ENCODE assay signal across 18 cellular contexts in genomic region chr19:3879656-3880055, GRCh38. TPM values are rescaled to one million over a fixed set of nuclear protein-coding genes. Genes with fewer than 3 reads are reported as not detected.
DNase-seq lines count a peak whose midpoint lies in the region; ATAC-seq and TF ChIP-seq lines count a peak whose summit lies in the region.
"Had no signal": no experiment of that assay in that cellular context is flagged by ENCODE, and none has a peak within 500 bp of the region (broad histone marks: within the 10 kb centered on the region; RNA-seq: fewer than 3 reads in every experiment).

No MANE protein-coding gene starts in this region.

- H3K36me3 ChIP-seq in colonic mucosa (no peaks in the 10 kb centered on the region), esophagus muscularis mucosa (no peaks in the 10 kb centered on the region)
- H3K36me3 ChIP-seq: thyroid gland had no signal

- H3K36me3 Mint-ChIP-seq in activated CD8-positive, alpha-beta T cell treated with anti-CD3 and anti-CD28 coated beads for 36 hours (ENCODE audit: low read depth) = no peaks in the 10 kb centered on the region
- H3K36me3 Mint-ChIP-seq in activated CD8-positive, alpha-beta T cell treated with anti-CD3 and anti-CD28 coated beads, Interleukin-2, amount 10 ng/mL, durations not matched to agents 7 days and 5 days (ENCODE audit: low read depth) = no peaks in the 10 kb centered on the region
- H3K36me3 Mint-ChIP-seq in chondrocyte (ENCODE audit: low read depth) (no peaks in the 10 kb centered on the region), progenitor cell of endocrine pancreas (ENCODE audit: insufficient read depth) (no peaks in the 10 kb centered on the region)
- H3K36me3 Mint-ChIP-seq: activated naive CD8-positive, alpha-beta T cell treated with anti-CD3 and anti-CD28 coated beads, Interleukin-2, amount 10 ng/mL, durations not matched to agents 7 days and 5 days; naive B cell had no signal

- H3K9me3 ChIP-seq in colonic mucosa = no peaks in the 10 kb centered on the region
- no peaks in the 10 kb centered on the region for H3K9me3 ChIP-seq in esophagus muscularis mucosa
- H3K9me3 ChIP-seq: thyroid gland had no signal

- intact Hi-C loops in activated CD8-positive, alpha-beta T cell treated with anti-CD3 and anti-CD28 coated beads for 36 hours (cut with micrococcal nuclease) = no loop called here
- intact Hi-C loops in colonic mucosa (cut with DNase I) = no loop called here
- intact Hi-C loops in esophagus muscularis mucosa (cut with DNase I) = no loop called here

- H3K9me3 Mint-ChIP-seq in activated CD8-positive, alpha-beta T cell treated with anti-CD3 and anti-CD28 coated beads for 36 hours = no peaks in the 10 kb centered on the region
- no peaks in the 10 kb centered on the region for H3K9me3 Mint-ChIP-seq in activated CD8-positive, alpha-beta T cell treated with anti-CD3 and anti-CD28 coated beads, Interleukin-2, amount 10 ng/mL, durations not matched to agents 7 days and 5 days (ENCODE audit: insufficient read depth)
- H3K9me3 Mint-ChIP-seq in chondrocyte (ENCODE audit: low read depth) = no peaks in the 10 kb centered on the region
- no peaks in the 10 kb centered on the region for H3K9me3 Mint-ChIP-seq in progenitor cell of endocrine pancreas (ENCODE audit: low read depth)
- H3K9me3 Mint-ChIP-seq: activated naive CD8-positive, alpha-beta T cell treated with anti-CD3 and anti-CD28 coated beads, Interleukin-2, amount 10 ng/mL, durations not matched to agents 7 days and 5 days had no signal

- TF ChIP-seq EP300 in esophagus muscularis mucosa (IDR thresholded peaks at IDR 0.05) = no peak

- peaks cover 8% of the 10 kb centered on the region for H3K4me1 Mint-ChIP-seq in activated CD8-positive, alpha-beta T cell treated with anti-CD3 and anti-CD28 coated beads for 36 hours (ENCODE audit: low read depth)
- H3K4me1 Mint-ChIP-seq in activated CD8-positive, alpha-beta T cell treated with anti-CD3 and anti-CD28 coated beads, Interleukin-2, amount 10 ng/mL, durations not matched to agents 7 days and 5 days (ENCODE audit: low read depth) = peaks cover 5% of the 10 kb centered on the region
- H3K4me1 Mint-ChIP-seq in chondrocyte (ENCODE audit: low read depth) = peaks cover 6% of the 10 kb centered on the region
- no peaks in the 10 kb centered on the region for H3K4me1 Mint-ChIP-seq in progenitor cell of endocrine pancreas (ENCODE audit: low read depth)

- ATAC-seq in activated CD8-positive, alpha-beta T cell treated with anti-CD3 and anti-CD28 coated beads for 36 hours = no peak
- no peak for ATAC-seq in activated CD8-positive, alpha-beta T cell treated with anti-CD3 and anti-CD28 coated beads, Interleukin-2, amount 10 ng/mL, durations not matched to agents 7 days and 5 days
- no peak for ATAC-seq in HG03354 (IDR thresholded peaks at IDR 0.05; ENCODE audit: poor library complexity, severe bottlenecking, unreplicated experiment)

- no peak for TF ChIP-seq POLR2A in esophagus muscularis mucosa (IDR thresholded peaks at IDR 0.05; ENCODE audit: low read depth)

- TF ChIP-seq CTCF in activated CD8-positive, alpha-beta T cell treated with anti-CD3 and anti-CD28 coated beads for 36 hours (IDR thresholded peaks at IDR 0.05) = peak; percentile 29
- TF ChIP-seq CTCF in HFF-Myc (IDR thresholded peaks at IDR 0.05; ENCODE audit: low read depth, low read length, missing control alignments) (peak; percentile 29), chondrocyte (IDR thresholded peaks at IDR 0.05) (peak; percentile 29), progenitor cell of endocrine pancreas (IDR thresholded peaks at IDR 0.05; ENCODE audit: unreplicated experiment) (peak; percentile 15), colonic mucosa (IDR thresholded peaks at IDR 0.05) (no peak), esophagus muscularis mucosa (IDR thresholded peaks at IDR 0.05) (no peak)

- H3K27me3 Mint-ChIP-seq in activated CD8-positive, alpha-beta T cell treated with anti-CD3 and anti-CD28 coated beads for 36 hours = peaks cover 36% of the 10 kb centered on the region
- H3K27me3 Mint-ChIP-seq in activated CD8-positive, alpha-beta T cell treated with anti-CD3 and anti-CD28 coated beads, Interleukin-2, amount 10 ng/mL, durations not matched to agents 7 days and 5 days (ENCODE audit: low read depth) = peaks cover 23% of the 10 kb centered on the region
- H3K27me3 Mint-ChIP-seq in chondrocyte (ENCODE audit: low read depth) (peaks cover 36% of the 10 kb centered on the region), progenitor cell of endocrine pancreas (peaks cover 40% of the 10 kb centered on the region)

- H3K4me3 ChIP-seq in HFF-Myc (replicated peaks; ENCODE audit: low read depth, low read length) = no peak overlapping the region
- no peak overlapping the region for H3K4me3 ChIP-seq in colonic mucosa
- no peak overlapping the region for H3K4me3 ChIP-seq in esophagus muscularis mucosa
- H3K4me3 ChIP-seq: thyroid gland had no signal

- WGBS in esophagus muscularis mucosa = 60% methylated on average over 12 of the region's 12 CpGs

- peak; percentile 13 for DNase-seq in activated CD8-positive, alpha-beta T cell treated with anti-CD3 and anti-CD28 coated beads for 36 hours
- no peak for DNase-seq in activated CD8-positive, alpha-beta T cell treated with anti-CD3 and anti-CD28 coated beads, Interleukin-2, amount 10 ng/mL, durations not matched to agents 7 days and 5 days
- DNase-seq in HFF-Myc (ENCODE audit: extremely low read depth, low read depth) (no peak), chondrocyte (ENCODE audit: low spot score) (no peak), progenitor cell of endocrine pancreas (ENCODE audit: low spot score, unreplicated experiment) (no peak), colonic mucosa (no peak), esophagus muscularis mucosa (ENCODE audit: extremely low spot score) (no peak)
- DNase-seq: activated CD4-positive, CD25-positive, alpha-beta regulatory T cell; activated naive CD8-positive, alpha-beta T cell treated with anti-CD3 and anti-CD28 coated beads, Interleukin-2, amount 10 ng/mL, durations not matched to agents 7 days and 5 days; foreskin fibroblast; naive B cell; stimulated activated CD4-positive, alpha-beta T cell treated with anti-CD3 and anti-CD28 coated beads, Interleukin-1b, Interleukin-23, amount 100 ng/mL, for 48 hours; thyroid gland had no signal

- H3K4me3 Mint-ChIP-seq in activated CD8-positive, alpha-beta T cell treated with anti-CD3 and anti-CD28 coated beads for 36 hours = no peak overlapping the region
- no peak overlapping the region for H3K4me3 Mint-ChIP-seq in activated CD8-positive, alpha-beta T cell treated with anti-CD3 and anti-CD28 coated beads, Interleukin-2, amount 10 ng/mL, durations not matched to agents 7 days and 5 days
- H3K4me3 Mint-ChIP-seq in chondrocyte (ENCODE audit: unreplicated experiment) (no peak overlapping the region), progenitor cell of endocrine pancreas (ENCODE audit: low read depth) (no peak overlapping the region)
- H3K4me3 Mint-ChIP-seq: activated naive CD8-positive, alpha-beta T cell treated with anti-CD3 and anti-CD28 coated beads, Interleukin-2, amount 10 ng/mL, durations not matched to agents 7 days and 5 days had no signal

- no peak overlapping the region for H3K27ac Mint-ChIP-seq in activated CD8-positive, alpha-beta T cell treated with anti-CD3 and anti-CD28 coated beads for 36 hours
- H3K27ac Mint-ChIP-seq in activated CD8-positive, alpha-beta T cell treated with anti-CD3 and anti-CD28 coated beads, Interleukin-2, amount 10 ng/mL, durations not matched to agents 7 days and 5 days = no peak overlapping the region
- H3K27ac Mint-ChIP-seq in chondrocyte (ENCODE audit: unreplicated experiment) = no peak overlapping the region
- H3K27ac Mint-ChIP-seq in progenitor cell of endocrine pancreas = no peak overlapping the region
- H3K27ac Mint-ChIP-seq: activated naive CD8-positive, alpha-beta T cell treated with anti-CD3 and anti-CD28 coated beads, Interleukin-2, amount 10 ng/mL, durations not matched to agents 7 days and 5 days had no signal

- H3K9ac ChIP-seq in colonic mucosa (ENCODE audit: low read depth in 2 of 2, low read length in 2 of 2) = no peak overlapping the region

- H3K27me3 ChIP-seq in colonic mucosa (peaks cover 31% of the 10 kb centered on the region), esophagus muscularis mucosa (peaks cover 4 to 90% (median 30%) of the 10 kb centered on the region in 4 donors)

- POLR2A ChIA-PET in activated CD8-positive, alpha-beta T cell treated with anti-CD3 and anti-CD28 coated beads for 36 hours (lab: Charles Lee) = no interaction called here
- POLR2A ChIA-PET in activated CD8-positive, alpha-beta T cell treated with anti-CD3 and anti-CD28 coated beads, Interleukin-2, amount 10 ng/mL, durations not matched to agents 7 days and 5 days (lab: Charles Lee) = no interaction called here

- CTCF ChIA-PET in activated CD8-positive, alpha-beta T cell treated with anti-CD3 and anti-CD28 coated beads for 36 hours (lab: Charles Lee) = interaction anchor here (0.9 kb wide), 1 partner anchor 11 kb away, joined by 3 read pairs; no protein-coding TSS in a partner anchor
- CTCF ChIA-PET in activated CD8-positive, alpha-beta T cell treated with anti-CD3 and anti-CD28 coated beads, Interleukin-2, amount 10 ng/mL, durations not matched to agents 7 days and 5 days (lab: Charles Lee) = no interaction called here

- H3K4me1 ChIP-seq in colonic mucosa = no peaks in the 10 kb centered on the region
- H3K4me1 ChIP-seq in esophagus muscularis mucosa = peaks cover 0 to 18% (median 9%) of the 10 kb centered on the region in 4 donors
- H3K4me1 ChIP-seq: thyroid gland had no signal

- H3K27ac ChIP-seq in colonic mucosa = no peak overlapping the region
- H3K27ac ChIP-seq in esophagus muscularis mucosa (replicated peaks in 1 of 4) = no peak overlapping the region
- H3K27ac ChIP-seq: RWPE1, thyroid gland had no signal

RNA-seq across cellular contexts. Expression of gene ATCAY, which starts 0.8 kb away (rescaled TPM):
- not detected for total RNA-seq in activated CD8-positive, alpha-beta T cell treated with anti-CD3 and anti-CD28 coated beads for 36 hours
- not detected for total RNA-seq in activated CD8-positive, alpha-beta T cell treated with anti-CD3 and anti-CD28 coated beads, Interleukin-2, amount 10 ng/mL, durations not matched to agents 7 days and 5 days
- total RNA-seq in chondrocyte (not detected in 3 replicates), progenitor cell of endocrine pancreas (0.43 and 1.1 TPM in 2 replicates), colonic mucosa (1 to 10 TPM in 1 of 2 donors, under 1 TPM in 1; 0.12 to 1.0 TPM), esophagus muscularis mucosa (1 to 10 TPM in 1 of 4 donors, under 1 TPM in 3; 0.42 to 1.3 (median 0.82) TPM)
- total RNA-seq: activated naive CD8-positive, alpha-beta T cell treated with anti-CD3 and anti-CD28 coated beads, Interleukin-2, amount 10 ng/mL, durations not matched to agents 7 days and 5 days; lower leg skin; renal cortical epithelial cell; T-helper 1 cell treated with Interleukin-12 subunit alpha and Interleukin-12 subunit beta and Interleukin-4 antibody, amounts not matched to agents 30 ng/mL and 1 ng/mL, for 36 hours had no signal

RNA-seq across cellular contexts. Expression of gene ZFR2, which starts 10.8 kb away (rescaled TPM):
- under 1 TPM in 1 of 2 experiments, not detected in 1; 0.23 TPM for total RNA-seq in activated CD8-positive, alpha-beta T cell treated with anti-CD3 and anti-CD28 coated beads for 36 hours
- total RNA-seq in activated CD8-positive, alpha-beta T cell treated with anti-CD3 and anti-CD28 coated beads, Interleukin-2, amount 10 ng/mL, durations not matched to agents 7 days and 5 days = under 1 TPM; 0.24 to 0.42 TPM
- not detected in 3 replicates for total RNA-seq in chondrocyte
- 3.5 and 3.9 TPM in 2 replicates for total RNA-seq in progenitor cell of endocrine pancreas
- not detected for total RNA-seq in colonic mucosa
- total RNA-seq in esophagus muscularis mucosa = under 1 TPM in 1 of 4 donors, not detected in 3; 0.69 TPM
- total RNA-seq: thyroid gland had no signal

RNA-seq across cellular contexts. Expression of gene NMRK2, which starts 53.2 kb away (rescaled TPM):
- not detected for total RNA-seq in activated CD8-positive, alpha-beta T cell treated with anti-CD3 and anti-CD28 coated beads for 36 hours
- not detected for total RNA-seq in activated CD8-positive, alpha-beta T cell treated with anti-CD3 and anti-CD28 coated beads, Interleukin-2, amount 10 ng/mL, durations not matched to agents 7 days and 5 days
- not detected in 3 replicates for total RNA-seq in chondrocyte
- 1.4 and 2.3 TPM in 2 replicates for total RNA-seq in progenitor cell of endocrine pancreas
- total RNA-seq in colonic mucosa = under 1 TPM in 1 of 2 donors, not detected in 1; 0.27 TPM
- total RNA-seq in esophagus muscularis mucosa = 1 to 10 TPM in 1 of 4 donors, under 1 TPM in 2, not detected in 1; 0.39 to 2.1 (median 0.69) TPM
- total RNA-seq: activated naive CD8-positive, alpha-beta T cell treated with anti-CD3 and anti-CD28 coated beads, Interleukin-2, amount 10 ng/mL, durations not matched to agents 7 days and 5 days; lower leg skin; renal cortical epithelial cell; T-helper 1 cell treated with Interleukin-12 subunit alpha and Interleukin-12 subunit beta and Interleukin-4 antibody, amounts not matched to agents 30 ng/mL and 1 ng/mL, for 36 hours; thyroid gland had no signal

Comparison
In these comparisons a context has a peak if more than half of its experiments do, and no peak if none do; other contexts are left out.
1. CTCF ChIP-seq: peak in activated CD8-positive, alpha-beta T cell treated with anti-CD3 and anti-CD28 coated beads for 36 hours (single experiment), HFF-Myc (single experiment), chondrocyte (single experiment) and progenitor cell of endocrine pancreas (single experiment); none in colonic mucosa (single experiment) and esophagus muscularis mucosa (0 of 3).